27 cellular contexts compared by ENCODE assay signal in genomic region chr10:70762441-70763177, GRCh38. TPM values are rescaled to one million over a fixed set of nuclear protein-coding genes. Genes with fewer than 3 reads are reported as not detected.
DNase-seq lines count a peak whose midpoint lies in the region; ATAC-seq and TF ChIP-seq lines count a peak whose summit lies in the region.
"Had no signal": no experiment of that assay in that cellular context is flagged by ENCODE, and none has a peak within 500 bp of the region (broad histone marks: within the 10 kb centered on the region; RNA-seq: fewer than 3 reads in every experiment).

No MANE protein-coding gene starts in this region.

- no peaks in the 10 kb centered on the region for H3K27me3 ChIP-seq in thyroid gland
- H3K27me3 ChIP-seq: neutrophil, upper lobe of left lung had no signal

- WGBS in thyroid gland, 2 donors: 81 to 85% methylated on average over 7 of the region's 7 CpGs

- intact Hi-C loops in thyroid gland (cut with DNase I): loop anchor here (5.0 kb wide), 1 partner anchor 200 kb away; no protein-coding TSS in a partner anchor

- H3K36me3 ChIP-seq in thyroid gland: no peaks in the 10 kb centered on the region
- H3K36me3 ChIP-seq: neutrophil, upper lobe of left lung had no signal

- H3K4me1 ChIP-seq in thyroid gland: peaks cover 5 to 15% of the 10 kb centered on the region in 2 donors
- H3K4me1 ChIP-seq: upper lobe of left lung had no signal

- H3K4me3 ChIP-seq in thyroid gland (replicated peaks in 1 of 3): no peak overlapping the region
- H3K4me3 ChIP-seq: GM23248, mucosa of descending colon, upper lobe of left lung had no signal

- peak; percentile 6 for DNase-seq in activated effector memory CD4-positive, alpha-beta T cell treated with anti-CD3 and anti-CD28 coated beads, Interleukin-2, amount 50 U/mL, for 16 hours
- DNase-seq in activated effector memory CD4-positive, alpha-beta T cell treated with Interleukin-2 at 50 U/mL for 16 hours: no peak
- DNase-seq in NOMO-1 treated with dmso at 0.1 percent for 144 hours (lab: John Stamatoyannopoulos, UW; ENCODE audit: unreplicated experiment) (peak; percentile 9), left lobe of liver (ENCODE audit: low spot score) (peak; percentile 60), thyroid gland (peak; percentile 35 to 50), medulla oblongata (ENCODE audit: extremely low spot score) (no peak), NCI-H526 (lab: John Stamatoyannopoulos, UW) (no peak)
- DNase-seq: ACHN; activated CD4-positive, alpha-beta T cell treated with anti-CD3 and anti-CD28 coated beads for 48 hours; activated naive CD8-positive, alpha-beta T cell treated with anti-CD3 and anti-CD28 coated beads for 36 hours; CD4-positive, CD25-positive, alpha-beta regulatory T cell; effector memory CD4-positive, alpha-beta T cell; foreskin melanocyte; GM23248; hippocampal formation; left ventricle myocardium superior; NCI-H1105 treated with DMSO at 0.1 percent for 48 hours; NCI-H2081 treated with DMSO at 0.1 percent for 48 hours; NCI-H524 treated with DMSO at 0.1 percent for 48 hours; SHP77 treated with DMSO at 0.1 percent for 48 hours had no signal

- peak; percentile 70 for ATAC-seq in left lobe of liver
- no peak for ATAC-seq in GM19397 (IDR thresholded peaks at IDR 0.05; ENCODE audit: unreplicated experiment)
- ATAC-seq: left ventricle myocardium superior, mucosa of descending colon had no signal

- no peak overlapping the region for H3K27ac ChIP-seq in thyroid gland
- H3K27ac ChIP-seq: GM23248, neutrophil, upper lobe of left lung had no signal

- no peaks in the 10 kb centered on the region for H3K9me3 ChIP-seq in thyroid gland
- H3K9me3 ChIP-seq: neutrophil had no signal

- no peak for TF ChIP-seq POLR2A in thyroid gland (IDR thresholded peaks at IDR 0.05)

- no peak for TF ChIP-seq CTCF in thyroid gland (IDR thresholded peaks at IDR 0.05)

RNA-seq across cellular contexts. Expression of gene TBATA, which starts 22.6 kb away (rescaled TPM):
- not detected for total RNA-seq in left lobe of liver
- not detected for total RNA-seq in thyroid gland
- total RNA-seq: activated naive CD8-positive, alpha-beta T cell treated with anti-CD3 and anti-CD28 coated beads for 36 hours; CD4-positive, CD25-positive, alpha-beta regulatory T cell; esophagus mucosa; GM23248; left ventricle myocardium superior; LHCN-M2; mucosa of descending colon; pulmonary artery endothelial cell; upper lobe of left lung had no signal

RNA-seq across cellular contexts. Expression of gene SGPL1, which starts 53.1 kb away (rescaled TPM):
- 40.7 TPM for total RNA-seq in left lobe of liver
- 10 to 100 TPM; 40.6 to 64.4 (median 46.1) TPM for total RNA-seq in thyroid gland

Comparison
In these comparisons a context has a peak if more than half of its experiments do, and no peak if none do; other contexts are left out.
1. DNase-seq: peak in activated effector memory CD4-positive, alpha-beta T cell treated with anti-CD3 and anti-CD28 coated beads, Interleukin-2, amount 50 U/mL, for 16 hours (single experiment), NOMO-1 treated with dmso at 0.1 percent for 144 hours (single experiment), left lobe of liver (single experiment) and thyroid gland (2 of 2); none in activated effector memory CD4-positive, alpha-beta T cell treated with Interleukin-2 at 50 U/mL for 16 hours (single experiment), medulla oblongata (single experiment) and NCI-H526 (0 of 2).